8 cellular contexts compared by ENCODE assay signal in genomic region chr12:21169878-21170472, GRCh38. TPM values are rescaled to one million over a fixed set of nuclear protein-coding genes. Genes with fewer than 3 reads are reported as not detected.
A peak's percentile ranks its signal among the peaks of the same experiment; 100 is the strongest.
DNase-seq lines count a peak whose midpoint lies in the region; ATAC-seq and TF ChIP-seq lines count a peak whose summit lies in the region.

No MANE protein-coding gene starts in this region.

- TF ChIP-seq CTCF in GM06990 (IDR thresholded peaks at IDR 0.05; ENCODE audit: insufficient read depth, low read length, poor library complexity, severe bottlenecking) (peak; percentile 73), WERI-Rb-1 (IDR thresholded peaks at IDR 0.05; ENCODE audit: low read depth, low read length) (peak; percentile 53)

- H3K36me3 Mint-ChIP-seq in activated T-helper 1 cell treated with anti-CD3 and anti-CD28 coated beads, Interleukin-12 subunit alpha, Interleukin-12 subunit beta, Interleukin-2, Interleukin-4 antibody, amounts not matched to agents 30 ng/mL and 10 ng/mL and 1 ng/mL, durations not matched to agents 14 hours and 24 hours and 36 hours (ENCODE audit: low read depth), result no peaks in the 10 kb centered on the region

- H3K27me3 Mint-ChIP-seq in activated T-helper 1 cell treated with anti-CD3 and anti-CD28 coated beads, Interleukin-12 subunit alpha, Interleukin-12 subunit beta, Interleukin-2, Interleukin-4 antibody, amounts not matched to agents 30 ng/mL and 10 ng/mL and 1 ng/mL, durations not matched to agents 14 hours and 24 hours and 36 hours (ENCODE audit: insufficient read depth), result no peaks in the 10 kb centered on the region

- H3K27ac Mint-ChIP-seq in activated T-helper 1 cell treated with anti-CD3 and anti-CD28 coated beads, Interleukin-12 subunit alpha, Interleukin-12 subunit beta, Interleukin-2, Interleukin-4 antibody, amounts not matched to agents 30 ng/mL and 10 ng/mL and 1 ng/mL, durations not matched to agents 14 hours and 24 hours and 36 hours, result no peak overlapping the region

- no peaks in the 10 kb centered on the region for H3K9me3 ChIP-seq in WERI-Rb-1 (ENCODE audit: severe bottlenecking)

- H3K4me1 Mint-ChIP-seq in activated T-helper 1 cell treated with anti-CD3 and anti-CD28 coated beads, Interleukin-12 subunit alpha, Interleukin-12 subunit beta, Interleukin-2, Interleukin-4 antibody, amounts not matched to agents 30 ng/mL and 10 ng/mL and 1 ng/mL, durations not matched to agents 14 hours and 24 hours and 36 hours (ENCODE audit: low read depth), result no peaks in the 10 kb centered on the region

- H3K27me3 ChIP-seq in GM06990 (replicated peaks; ENCODE audit: control insufficient read depth, insufficient read depth, low read length) (no peaks in the 10 kb centered on the region), WERI-Rb-1 (ENCODE audit: insufficient read depth, low read depth, severe bottlenecking) (no peaks in the 10 kb centered on the region)

- H3K4me3 Mint-ChIP-seq in activated T-helper 1 cell treated with anti-CD3 and anti-CD28 coated beads, Interleukin-12 subunit alpha, Interleukin-12 subunit beta, Interleukin-2, Interleukin-4 antibody, amounts not matched to agents 30 ng/mL and 10 ng/mL and 1 ng/mL, durations not matched to agents 14 hours and 24 hours and 36 hours, result no peak overlapping the region

- H3K36me3 ChIP-seq in GM06990 (ENCODE audit: control insufficient read depth, insufficient read depth, low read length) (no peaks in the 10 kb centered on the region), WERI-Rb-1 (no peaks in the 10 kb centered on the region)

- intact Hi-C loops in activated T-helper 1 cell treated with anti-CD3 and anti-CD28 coated beads, Interleukin-12 subunit alpha, Interleukin-12 subunit beta, Interleukin-2, Interleukin-4 antibody, amounts not matched to agents 30 ng/mL and 10 ng/mL and 1 ng/mL, durations not matched to agents 14 hours and 24 hours and 36 hours (cut with micrococcal nuclease), result loop anchor here (1.0 to 10.0 kb wide), 4 partner anchors 222 to 1425 kb away; no protein-coding TSS in a partner anchor

- no peaks in the 10 kb centered on the region for H3K9me3 Mint-ChIP-seq in activated T-helper 1 cell treated with anti-CD3 and anti-CD28 coated beads, Interleukin-12 subunit alpha, Interleukin-12 subunit beta, Interleukin-2, Interleukin-4 antibody, amounts not matched to agents 30 ng/mL and 10 ng/mL and 1 ng/mL, durations not matched to agents 14 hours and 24 hours and 36 hours

- peak; percentile 63 for DNase-seq in ACHN
- DNase-seq in GM06990 (ENCODE audit: extremely low read depth, insufficient read length), result peak; percentile 4
- DNase-seq in NCI-H1694 (lab: John Stamatoyannopoulos, UW), result peak; percentile 50
- DNase-seq in WERI-Rb-1, result peak; percentile 34
- peak; percentile 21 for DNase-seq in foreskin melanocyte
- DNase-seq in stimulated activated CD4-positive, alpha-beta T cell treated with anti-CD3 and anti-CD28 coated beads, Interleukin-2, amount 100 ng/mL, for 24 hours, result peak; percentile 28 to 50
- no peak for DNase-seq in activated T-helper 1 cell treated with anti-CD3 and anti-CD28 coated beads, Interleukin-12 subunit alpha, Interleukin-12 subunit beta, Interleukin-2, Interleukin-4 antibody, amounts not matched to agents 30 ng/mL and 10 ng/mL and 1 ng/mL, durations not matched to agents 14 hours and 24 hours and 36 hours (ENCODE audit: low spot score)

- in situ Hi-C loops in ACHN (cut with HindIII; ENCODE audit: low pct_ligation_motif_present, low pct_unique_long_range_greater_than_20kb, low sequenced_read_pairs), result no loop called here

- H3K4me3 ChIP-seq in GM06990 (replicated peaks; ENCODE audit: low read depth, low read length) (no peak overlapping the region), WERI-Rb-1 (ENCODE audit: low read depth, low read length) (no peak overlapping the region)

- ATAC-seq in HG02610 (IDR thresholded peaks at IDR 0.05; ENCODE audit: unreplicated experiment), result peak; percentile 71

- H3K27ac ChIP-seq in WERI-Rb-1, result no peak overlapping the region

RNA-seq across cellular contexts. Expression of gene SLCO1B1, which starts 39.0 kb away (rescaled TPM):
- total RNA-seq in activated T-helper 1 cell treated with anti-CD3 and anti-CD28 coated beads, Interleukin-12 subunit alpha, Interleukin-12 subunit beta, Interleukin-2, Interleukin-4 antibody, amounts not matched to agents 30 ng/mL and 10 ng/mL and 1 ng/mL, durations not matched to agents 14 hours and 24 hours and 36 hours, result not detected in 2 replicates
